ENCODE assay signal across 1 cellular context in genomic region chr3:105369501-105370371, GRCh38.
TF ChIP-seq lines count a peak whose summit lies in the region.

No MANE protein-coding gene starts in this region.

TF ChIP-seq in HepG2, 621 proteins besides CTCF, POLR2A, EP300 and RAD21 (continued from another document):
- TF ChIP-seq ZNF576 (CRISPR knock-in tag; IDR thresholded peaks at IDR 0.05) (no peak), ZNF24 (IDR thresholded peaks at IDR 0.05) (no peak), NFYB (CRISPR knock-in tag; IDR thresholded peaks at IDR 0.05) (no peak), RNF219 (CRISPR knock-in tag; IDR thresholded peaks at IDR 0.05) (no peak), PHF21A (CRISPR knock-in tag; IDR thresholded peaks at IDR 0.05) (peak; percentile 35; the same call in 1 of the 2 replicates), ZNF451 (CRISPR knock-in tag; IDR thresholded peaks at IDR 0.05) (no peak), ZSCAN29 (CRISPR knock-in tag; conservative IDR thresholded peaks at IDR 0.05) (peak; percentile 99), CREB1 (IDR thresholded peaks at IDR 0.05) (no peak), CREB1 (CRISPR knock-in tag; IDR thresholded peaks at IDR 0.05) (peak; percentile 54; the same call in 1 of the 2 replicates)
